ENCODE assay signal across 10 cellular contexts in genomic region chr11:113954235-113954634, GRCh38. TPM values are rescaled to one million over a fixed set of nuclear protein-coding genes. Genes with fewer than 3 reads are reported as not detected.
"Had no signal": no experiment of that assay in that cellular context is flagged by ENCODE, and none has a peak within 500 bp of the region (broad histone marks: within the 10 kb centered on the region; RNA-seq: fewer than 3 reads in every experiment).

No MANE protein-coding gene starts in this region.

- ATAC-seq: HCT116, K562 had no signal

- DNase-seq: GOT3, H7, IMR-90, KG1 had no signal

- H3K4me3 ChIP-seq: HAP-1, K562 had no signal

- H3K9me3 ChIP-seq: HAP-1 had no signal

- FAIRE-seq: HTR-8/SVneo, K562 had no signal

- H3K36me3 ChIP-seq: HAP-1 had no signal

RNA-seq across cellular contexts. Expression of gene HTR3A, which starts 20.7 kb away (rescaled TPM):
- total RNA-seq: H4, HT-29, IMR-90, K562 had no signal
- polyA plus RNA-seq: IMR-90, K562 had no signal

RNA-seq across cellular contexts. Expression of gene HTR3B, which starts 49.6 kb away (rescaled TPM):
- total RNA-seq: H4, H7, HT-29, IMR-90, K562 had no signal
- polyA plus RNA-seq: IMR-90, K562 had no signal
